In the genomic region with DNA sequence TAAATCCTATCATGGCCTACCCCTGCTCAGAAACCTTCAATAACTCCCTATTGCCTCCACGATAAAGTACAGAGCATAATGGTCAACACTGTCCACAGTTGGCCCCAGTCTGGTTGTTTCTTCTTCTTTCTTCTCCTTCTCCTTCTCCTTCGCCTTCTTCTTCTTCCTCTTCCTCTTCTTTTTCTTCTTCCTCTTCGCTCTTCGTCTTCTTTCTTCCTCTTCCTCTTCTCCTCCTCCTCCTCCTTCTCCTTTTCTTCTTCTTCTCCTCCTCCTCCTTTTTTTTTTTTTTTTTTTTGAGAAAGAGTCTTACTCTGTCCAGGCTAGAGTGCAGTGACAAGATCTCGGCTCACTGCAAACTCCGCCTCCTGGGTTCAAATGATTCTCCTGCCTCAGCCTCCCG, we compare ENCODE assay signal across 2 cellular contexts.
TF ChIP-seq lines count a peak whose summit lies in the region.

No MANE protein-coding gene starts in this region.

TF ChIP-seq in HEK293, 187 proteins besides CTCF, POLR2A, EP300 and RAD21 (continued from another document):
- TF ChIP-seq ZFP3 (tag by site-specific recombination; IDR thresholded peaks at IDR 0.05; ENCODE audit: low read depth) (no peak), ZNF16 (tag by site-specific recombination; IDR thresholded peaks at IDR 0.05; ENCODE audit: low read depth) (peak; percentile 51; the same call in 1 of the 2 replicates), WT1 (tag by site-specific recombination; IDR thresholded peaks at IDR 0.05) (no peak)
- TF ChIP-seq, protein P1, sequence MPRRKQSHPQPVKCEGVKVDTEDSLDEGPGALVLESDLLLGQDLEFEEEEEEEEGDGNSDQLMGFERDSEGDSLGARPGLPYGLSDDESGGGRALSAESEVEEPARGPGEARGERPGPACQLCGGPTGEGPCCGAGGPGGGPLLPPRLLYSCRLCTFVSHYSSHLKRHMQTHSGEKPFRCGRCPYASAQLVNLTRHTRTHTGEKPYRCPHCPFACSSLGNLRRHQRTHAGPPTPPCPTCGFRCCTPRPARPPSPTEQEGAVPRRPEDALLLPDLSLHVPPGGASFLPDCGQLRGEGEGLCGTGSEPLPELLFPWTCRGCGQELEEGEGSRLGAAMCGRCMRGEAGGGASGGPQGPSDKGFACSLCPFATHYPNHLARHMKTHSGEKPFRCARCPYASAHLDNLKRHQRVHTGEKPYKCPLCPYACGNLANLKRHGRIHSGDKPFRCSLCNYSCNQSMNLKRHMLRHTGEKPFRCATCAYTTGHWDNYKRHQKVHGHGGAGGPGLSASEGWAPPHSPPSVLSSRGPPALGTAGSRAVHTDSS (tag by site-specific recombination; IDR thresholded peaks at IDR 0.05), result peak; percentile 93

TF ChIP-seq in K562, 482 proteins besides CTCF, POLR2A, EP300 and RAD21 (continued from another document):
- TF ChIP-seq, protein P2, sequence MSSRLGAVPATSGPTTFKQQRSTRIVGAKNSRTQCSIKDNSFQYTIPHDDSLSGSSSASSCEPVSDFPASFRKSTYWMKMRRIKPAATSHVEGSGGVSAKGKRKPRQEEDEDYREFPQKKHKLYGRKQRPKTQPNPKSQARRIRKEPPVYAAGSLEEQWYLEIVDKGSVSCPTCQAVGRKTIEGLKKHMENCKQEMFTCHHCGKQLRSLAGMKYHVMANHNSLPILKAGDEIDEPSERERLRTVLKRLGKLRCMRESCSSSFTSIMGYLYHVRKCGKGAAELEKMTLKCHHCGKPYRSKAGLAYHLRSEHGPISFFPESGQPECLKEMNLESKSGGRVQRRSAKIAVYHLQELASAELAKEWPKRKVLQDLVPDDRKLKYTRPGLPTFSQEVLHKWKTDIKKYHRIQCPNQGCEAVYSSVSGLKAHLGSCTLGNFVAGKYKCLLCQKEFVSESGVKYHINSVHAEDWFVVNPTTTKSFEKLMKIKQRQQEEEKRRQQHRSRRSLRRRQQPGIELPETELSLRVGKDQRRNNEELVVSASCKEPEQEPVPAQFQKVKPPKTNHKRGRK (tag; IDR thresholded peaks at IDR 0.05), result peak; percentile 74
- no peak for TF ChIP-seq ZZZ3 (IDR thresholded peaks at IDR 0.05)
